Comparison of ENCODE assay signal across 9 cellular contexts in genomic region chr6:97586344-97586743, GRCh38.
DNase-seq lines count a peak whose midpoint lies in the region; ATAC-seq and TF ChIP-seq lines count a peak whose summit lies in the region.
"Had no signal": no experiment of that assay in that cellular context is flagged by ENCODE, and none has a peak within 500 bp of the region (broad histone marks: within the 10 kb centered on the region; RNA-seq: fewer than 3 reads in every experiment).

No MANE protein-coding gene starts in this region.

- H4K20me1 ChIP-seq in H9 (ENCODE audit: control insufficient read depth, insufficient read depth, insufficient read length) (no peaks in the 10 kb centered on the region), PC-9 (ENCODE audit: insufficient read depth) (no peaks in the 10 kb centered on the region)

- H3K27ac Mint-ChIP-seq in H9, result no peak overlapping the region
- H3K27ac Mint-ChIP-seq: nephron had no signal

- no peaks in the 10 kb centered on the region for H3K23me2 ChIP-seq in H9 (ENCODE audit: insufficient read length, low read depth, low read length, poor library complexity, severe bottlenecking)

- no peaks in the 10 kb centered on the region for H3F3A ChIP-seq in PC-9 (ENCODE audit: insufficient read depth, low read depth)

- H4K5ac ChIP-seq in H9 (ENCODE audit: insufficient read length, low read depth, low read length), result no peak overlapping the region

- H3K79me2 ChIP-seq in H9 (ENCODE audit: insufficient read depth, low read length), result no peaks in the 10 kb centered on the region
- no peaks in the 10 kb centered on the region for H3K79me2 ChIP-seq in PC-9 (ENCODE audit: low read depth)

- H3K9me2 ChIP-seq in PC-9 (ENCODE audit: insufficient read depth), result no peaks in the 10 kb centered on the region

- H3K4me2 ChIP-seq in H9 (ENCODE audit: insufficient read depth, insufficient read length, low read length) (no peak overlapping the region), PC-9 (no peak overlapping the region)

- no peaks in the 10 kb centered on the region for H3K36me3 ChIP-seq in RWPE2 (ENCODE audit: low read depth)
- H3K36me3 ChIP-seq in PC-9 (ENCODE audit: low read depth), result no peaks in the 10 kb centered on the region

- ATAC-seq in RWPE2 (ENCODE audit: low read depth), result peak; percentile 35; the same call in 1 of the 3 replicates

- no peak overlapping the region for H3K4me3 Mint-ChIP-seq in H9
- H3K4me3 Mint-ChIP-seq: nephron had no signal

- no peak overlapping the region for H3T11ph ChIP-seq in H9 (ENCODE audit: low read length)

- CTCF ChIA-PET in PC-9 (lab: Charles Lee), result no interaction called here

- H3K27ac ChIP-seq in H9 (ENCODE audit: insufficient read length, low read depth, low read length) (no peak overlapping the region), RWPE2 (ENCODE audit: poor library complexity, severe bottlenecking) (no peak overlapping the region), PC-9 (no peak overlapping the region)

- no peak overlapping the region for H3K18ac ChIP-seq in H9 (ENCODE audit: insufficient read length, low read depth, low read length)

- H2AFZ ChIP-seq in H9 (ENCODE audit: low read length) (no peak overlapping the region), PC-9 (no peak overlapping the region)

- peak; percentile 36 for DNase-seq in ELR (ENCODE audit: low read depth)
- no peak for DNase-seq in H9
- DNase-seq in RWPE2 (ENCODE audit: low spot score), result no peak
- DNase-seq in iris pigment epithelial cell (ENCODE audit: low read depth), result peak; percentile 30
- DNase-seq in COLO668 (lab: John Stamatoyannopoulos, UW; ENCODE audit: unreplicated experiment), result no peak
- no peak for DNase-seq in NCI-H2081 (lab: John Stamatoyannopoulos, UW)
- DNase-seq in PC-9, result no peak
- no peak for DNase-seq in DMS153 (lab: John Stamatoyannopoulos, UW)

- H3K23ac ChIP-seq in H9 (ENCODE audit: insufficient read length, low read depth, low read length), result no peak overlapping the region

- H3K79me1 ChIP-seq in H9 (ENCODE audit: insufficient read depth, low read depth, low read length, poor library complexity, severe bottlenecking), result no peaks in the 10 kb centered on the region

- H3K27me3 Mint-ChIP-seq in H9 (ENCODE audit: low read depth), result peaks cover 72% of the 10 kb centered on the region

- H3K4me1 ChIP-seq in H9 (ENCODE audit: insufficient read depth, low read length) (no peaks in the 10 kb centered on the region), RWPE2 (ENCODE audit: insufficient read depth, poor library complexity, severe bottlenecking) (no peaks in the 10 kb centered on the region), PC-9 (replicated peaks; ENCODE audit: insufficient read depth) (no peaks in the 10 kb centered on the region)

- H4K8ac ChIP-seq in H9 (replicated peaks; ENCODE audit: insufficient read length, low read depth, low read length), result no peak overlapping the region

- no peak overlapping the region for H2BK12ac ChIP-seq in H9 (ENCODE audit: insufficient read length, low read depth, low read length)

- peak; percentile 60; the same call in 2 of the 3 replicates for TF ChIP-seq CTCF in H9 (conservative IDR thresholded peaks at IDR 0.05)
- peak; percentile 23 for TF ChIP-seq CTCF in RWPE2 (IDR thresholded peaks at IDR 0.05; ENCODE audit: poor library complexity, severe bottlenecking)
- TF ChIP-seq CTCF in PC-9 (conservative IDR thresholded peaks at IDR 0.05), result no peak

- POLR2A ChIA-PET in PC-9 (lab: Charles Lee; ENCODE audit: unreplicated experiment), result no interaction called here

- no peak overlapping the region for H3K9ac ChIP-seq in H9 (ENCODE audit: extremely low read depth, insufficient read length, low read length)

- H2BK15ac ChIP-seq in H9 (ENCODE audit: low read depth, low read length), result no peak overlapping the region

- no peak overlapping the region for H3K14ac ChIP-seq in H9 (ENCODE audit: insufficient read depth, low read length)

- H3K9me3 ChIP-seq in H9 (ENCODE audit: control insufficient read depth, low read depth, low read length) (no peaks in the 10 kb centered on the region), RWPE2 (ENCODE audit: severe bottlenecking) (no peaks in the 10 kb centered on the region), PC-9 (ENCODE audit: insufficient read depth, low read depth) (no peaks in the 10 kb centered on the region)

- no peaks in the 10 kb centered on the region for H3K36me3 Mint-ChIP-seq in H9 (ENCODE audit: insufficient read depth in 1 of 3, low read depth in 3 of 3)

- intact Hi-C loops in PC-9 (cut with micrococcal nuclease; ENCODE audit: unreplicated experiment), result no loop called here

- H4K91ac ChIP-seq in H9 (ENCODE audit: insufficient read length, low read depth, low read length), result no peak overlapping the region

- H2BK5ac ChIP-seq in H9 (ENCODE audit: insufficient read length, low read length), result no peak overlapping the region

- peaks cover 17% of the 10 kb centered on the region for H3K27me3 ChIP-seq in H9 (ENCODE audit: insufficient read depth, low read length)
- H3K27me3 ChIP-seq in RWPE2 (ENCODE audit: insufficient read depth, poor library complexity, severe bottlenecking), result no peaks in the 10 kb centered on the region
- H3K27me3 ChIP-seq in PC-9 (ENCODE audit: insufficient read depth, low read depth), result no peaks in the 10 kb centered on the region

- H2AK5ac ChIP-seq in H9 (ENCODE audit: insufficient read length, low read length), result no peak overlapping the region

- no peak overlapping the region for H3K4me3 ChIP-seq in RWPE2 (ENCODE audit: severe bottlenecking)
- H3K4me3 ChIP-seq in PC-9, result no peak overlapping the region

- BruUV-seq in PC-9 (replicated peaks; lab: Mats Ljungman, UMichigan), result no TSS peak

- no peak overlapping the region for H2BK20ac ChIP-seq in H9 (ENCODE audit: low read depth, low read length, poor library complexity, severe bottlenecking)

- H3K9me3 Mint-ChIP-seq in H9, result peaks cover 0 to under 1% of the 10 kb centered on the region in 2 experiments; a peak in 1 of 5 replicates
- H3K9me3 Mint-ChIP-seq: nephron had no signal

- no peak overlapping the region for H3K4ac ChIP-seq in H9 (ENCODE audit: low read depth, low read length)

- H3K4me1 Mint-ChIP-seq in H9, result peaks cover 2 to 3% of the 10 kb centered on the region in 2 experiments
- H3K4me1 Mint-ChIP-seq: nephron had no signal

- no peak overlapping the region for H3K56ac ChIP-seq in H9 (ENCODE audit: insufficient read length, low read depth, low read length)

- H2BK120ac ChIP-seq in H9 (ENCODE audit: low read depth, low read length, poor library complexity, severe bottlenecking), result no peak overlapping the region

Comparison
In these comparisons a context has a peak if more than half of its experiments do, and no peak if none do; other contexts are left out.
1. DNase-seq: peak in ELR (single experiment) and iris pigment epithelial cell (single experiment); none in H9 (single experiment), RWPE2 (single experiment), COLO668 (single experiment), NCI-H2081 (0 of 2), PC-9 (0 of 2) and DMS153 (single experiment).